ENCODE assay signal across 7 cellular contexts in the genomic region with DNA sequence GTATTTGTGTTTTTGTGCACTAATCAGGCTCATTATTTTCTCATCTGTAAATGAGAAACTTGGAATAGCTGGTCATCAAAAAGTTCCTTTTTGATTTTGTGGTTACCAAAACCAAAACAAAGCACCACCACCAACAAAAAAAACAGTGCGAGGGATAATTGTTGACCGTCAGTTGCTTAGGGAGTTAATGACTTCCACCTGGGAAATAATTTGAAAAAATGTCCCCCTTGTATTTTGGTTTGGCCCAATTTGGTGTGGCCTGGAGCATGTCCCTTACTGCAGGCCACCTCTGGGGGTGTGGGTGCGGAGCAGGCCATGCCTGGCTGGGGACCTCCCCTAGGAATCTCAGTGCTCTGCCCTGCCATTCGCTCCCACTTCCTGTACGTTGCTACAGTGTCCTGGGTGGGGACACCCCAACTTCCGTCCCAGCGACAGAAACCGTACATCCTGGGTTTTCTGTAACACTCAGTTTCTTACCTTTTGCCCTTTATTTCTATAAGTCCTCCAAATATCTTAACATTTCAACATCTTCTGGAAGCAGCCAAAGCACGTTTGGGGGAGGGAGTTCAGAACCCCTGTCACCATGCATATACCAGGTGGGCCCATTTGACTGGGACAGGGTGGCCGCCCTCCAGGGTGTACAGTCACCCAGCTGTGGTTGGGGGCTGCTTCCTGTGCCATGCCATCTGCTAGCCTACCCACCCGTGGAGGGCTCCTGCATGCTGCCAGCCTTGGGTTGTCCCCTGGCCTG. TPM values are rescaled to one million over a fixed set of nuclear protein-coding genes. Genes with fewer than 3 reads are reported as not detected.
DNase-seq lines count a peak whose midpoint lies in the region; ATAC-seq and TF ChIP-seq lines count a peak whose summit lies in the region.

No MANE protein-coding gene starts in this region.

- ATAC-seq in GM18868 (IDR thresholded peaks at IDR 0.05; ENCODE audit: unreplicated experiment) (peak; percentile 45), HG02588 (IDR thresholded peaks at IDR 0.05; ENCODE audit: unreplicated experiment) (peak; percentile 65)
- ATAC-seq in natural killer cell treated with Interleukin-12 subunit alpha and Interleukin-12 subunit beta and Interleukin-15 and Interleukin-18, amount 100 ng/mL, for 72 hours: peak; percentile 66 to 83

- peaks cover 0 to 54% (median 40%) of the 10 kb centered on the region in 4 donors for H3K4me1 ChIP-seq in sigmoid colon

- H3K27ac Mint-ChIP-seq in T-helper 1 cell treated with Interleukin-12 subunit alpha and Interleukin-12 subunit beta and Interleukin-4 antibody, amounts not matched to agents 30 μg/mL and 1 μg/mL, for 36 hours: peak overlapping the region; percentile 80
- peak overlapping the region; percentile 90 to 92 for H3K27ac Mint-ChIP-seq in natural killer cell treated with Interleukin-12 subunit alpha and Interleukin-12 subunit beta and Interleukin-15 and Interleukin-18, amount 100 ng/mL, for 72 hours

- H3K9me3 Mint-ChIP-seq in T-helper 1 cell treated with Interleukin-12 subunit alpha and Interleukin-12 subunit beta and Interleukin-4 antibody, amounts not matched to agents 30 μg/mL and 1 μg/mL, for 36 hours: no peaks in the 10 kb centered on the region
- H3K9me3 Mint-ChIP-seq in natural killer cell treated with Interleukin-12 subunit alpha and Interleukin-12 subunit beta and Interleukin-15 and Interleukin-18, amount 100 ng/mL, for 72 hours: no peaks in the 10 kb centered on the region

- peak; percentile 71 for DNase-seq in natural killer cell treated with Interleukin-12 subunit alpha and Interleukin-12 subunit beta and Interleukin-15 and Interleukin-18, amount 100 ng/mL, for 72 hours (ENCODE audit: low spot score)
- DNase-seq in sigmoid colon (no peak), ecto neural progenitor cell (ENCODE audit: low spot score) (no peak), NCI-H2196 treated with DMSO at 0.1 percent for 48 hours (lab: John Stamatoyannopoulos, UW; ENCODE audit: unreplicated experiment) (no peak)

- peaks cover 74% of the 10 kb centered on the region for H3K4me1 Mint-ChIP-seq in T-helper 1 cell treated with Interleukin-12 subunit alpha and Interleukin-12 subunit beta and Interleukin-4 antibody, amounts not matched to agents 30 μg/mL and 1 μg/mL, for 36 hours (ENCODE audit: low read depth)
- peaks cover 71 to 75% of the 10 kb centered on the region in 2 donors for H3K4me1 Mint-ChIP-seq in natural killer cell treated with Interleukin-12 subunit alpha and Interleukin-12 subunit beta and Interleukin-15 and Interleukin-18, amount 100 ng/mL, for 72 hours (ENCODE audit: low read depth in 2 of 2)

- TF ChIP-seq POLR2A in sigmoid colon (IDR thresholded peaks at IDR 0.05): no peak

- WGBS in sigmoid colon, 2 donors: 55 to 83% methylated on average over 11 of the region's 11 CpGs

- H3K9me3 ChIP-seq in sigmoid colon: no peaks in the 10 kb centered on the region

- no peak for TF ChIP-seq EP300 in sigmoid colon (IDR thresholded peaks at IDR 0.05)

- TF ChIP-seq CTCF in sigmoid colon (IDR thresholded peaks at IDR 0.05): no peak

- intact Hi-C loops in sigmoid colon (cut with DNase I): no loop called here

- no peak overlapping the region for H3K27ac ChIP-seq in sigmoid colon

- no peak overlapping the region for H3K4me3 ChIP-seq in sigmoid colon

- H3K4me3 Mint-ChIP-seq in T-helper 1 cell treated with Interleukin-12 subunit alpha and Interleukin-12 subunit beta and Interleukin-4 antibody, amounts not matched to agents 30 μg/mL and 1 μg/mL, for 36 hours: peak overlapping the region; percentile 59
- H3K4me3 Mint-ChIP-seq in natural killer cell treated with Interleukin-12 subunit alpha and Interleukin-12 subunit beta and Interleukin-15 and Interleukin-18, amount 100 ng/mL, for 72 hours: peak overlapping the region; percentile 78

- H3K27me3 Mint-ChIP-seq in T-helper 1 cell treated with Interleukin-12 subunit alpha and Interleukin-12 subunit beta and Interleukin-4 antibody, amounts not matched to agents 30 μg/mL and 1 μg/mL, for 36 hours (ENCODE audit: low read depth): no peaks in the 10 kb centered on the region
- H3K27me3 Mint-ChIP-seq in natural killer cell treated with Interleukin-12 subunit alpha and Interleukin-12 subunit beta and Interleukin-15 and Interleukin-18, amount 100 ng/mL, for 72 hours: no peaks in the 10 kb centered on the region

- no peaks in the 10 kb centered on the region for H3K27me3 ChIP-seq in sigmoid colon

- no peaks in the 10 kb centered on the region for H3K36me3 ChIP-seq in sigmoid colon

- peaks cover 22% of the 10 kb centered on the region for H3K36me3 Mint-ChIP-seq in T-helper 1 cell treated with Interleukin-12 subunit alpha and Interleukin-12 subunit beta and Interleukin-4 antibody, amounts not matched to agents 30 μg/mL and 1 μg/mL, for 36 hours (ENCODE audit: low read depth)
- no peaks in the 10 kb centered on the region for H3K36me3 Mint-ChIP-seq in natural killer cell treated with Interleukin-12 subunit alpha and Interleukin-12 subunit beta and Interleukin-15 and Interleukin-18, amount 100 ng/mL, for 72 hours

RNA-seq across cellular contexts. Expression of gene NCK2, which starts 31.3 kb away (rescaled TPM):
- 10 to 100 TPM; 44.7 to 47.4 TPM for total RNA-seq in natural killer cell treated with Interleukin-12 subunit alpha and Interleukin-12 subunit beta and Interleukin-15 and Interleukin-18, amount 100 ng/mL, for 72 hours
- total RNA-seq in sigmoid colon: 10 to 100 TPM; 39.2 to 56.1 (median 53.7) TPM
- 10 to 100 TPM; 36.4 to 59.9 (median 41.4) TPM for polyA plus RNA-seq in sigmoid colon
